Comparison of ENCODE assay signal across 11 cellular contexts in the genomic region with DNA sequence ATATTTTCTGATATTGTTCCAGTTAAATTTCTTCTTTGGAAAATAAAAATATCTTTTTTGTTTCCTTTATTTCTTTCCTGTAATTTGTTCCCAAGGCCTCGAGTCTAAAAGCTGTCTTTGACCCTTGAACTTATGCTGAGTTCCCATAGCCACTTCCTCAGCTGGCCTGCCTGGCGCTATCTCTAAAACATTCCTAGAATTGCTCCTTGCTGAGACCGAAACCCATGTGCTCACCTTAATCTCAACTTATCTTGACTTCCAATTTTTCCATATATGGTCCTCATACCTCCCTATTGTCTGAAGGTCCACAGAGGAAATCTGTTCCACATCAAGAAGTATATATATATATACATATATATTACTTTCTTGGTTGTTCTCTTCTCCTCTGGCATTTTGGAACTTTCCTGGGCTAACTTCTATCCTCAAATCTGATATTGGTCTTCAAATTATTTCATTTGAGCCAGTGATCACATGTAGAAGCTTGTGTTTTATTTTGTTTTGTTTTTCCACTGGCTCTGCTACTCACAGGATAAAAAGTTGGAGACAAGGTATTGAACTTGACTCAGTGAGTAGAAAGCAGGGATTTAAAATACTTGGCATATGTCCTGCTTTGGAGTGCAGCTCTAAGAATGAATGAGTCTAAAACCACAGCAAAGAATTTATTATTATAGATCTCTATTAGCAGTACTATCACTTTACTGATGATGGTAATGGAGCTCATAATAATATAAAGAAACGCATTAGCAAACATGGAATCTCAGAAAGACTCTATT. TPM values are rescaled to one million over a fixed set of nuclear protein-coding genes. Genes with fewer than 3 reads are reported as not detected.
DNase-seq lines count a peak whose midpoint lies in the region; ATAC-seq and TF ChIP-seq lines count a peak whose summit lies in the region.
"Had no signal": no experiment of that assay in that cellular context is flagged by ENCODE, and none has a peak within 500 bp of the region (broad histone marks: within the 10 kb centered on the region; RNA-seq: fewer than 3 reads in every experiment).

No MANE protein-coding gene starts in this region.

- H3K27ac Mint-ChIP-seq in CD14-positive monocyte: no peak overlapping the region

- H3K4me3 ChIP-seq in HUES48 (ENCODE audit: low read depth, low read length): no peak overlapping the region
- H3K4me3 ChIP-seq in choroid plexus epithelial cell (ENCODE audit: low read depth, low read length): no peak overlapping the region
- no peak overlapping the region for H3K4me3 ChIP-seq in liver (ENCODE audit: low read depth in 1 of 3, low read length in 3 of 3)

- no peak overlapping the region for H3K4me3 Mint-ChIP-seq in CD14-positive monocyte

- H3K36me3 Mint-ChIP-seq in CD14-positive monocyte: no peaks in the 10 kb centered on the region

- peaks cover 0 to 4% (median 1%) of the 10 kb centered on the region in 3 donors for H3K27me3 Mint-ChIP-seq in CD14-positive monocyte (ENCODE audit: low read depth in 3 of 3)

- intact Hi-C loops in CD14-positive monocyte (cut with micrococcal nuclease): no loop called here

- H3K9ac ChIP-seq in HUES48 (ENCODE audit: low read depth, low read length): no peak overlapping the region
- no peak overlapping the region for H3K9ac ChIP-seq in liver (ENCODE audit: low read depth in 1 of 2, low read length in 2 of 2)

- ATAC-seq in GM21360 (IDR thresholded peaks at IDR 0.05; ENCODE audit: unreplicated experiment): no peak

- H3K27me3 ChIP-seq in HUES48 (ENCODE audit: control insufficient read depth, insufficient read depth, low read length) (no peaks in the 10 kb centered on the region), liver (ENCODE audit: control insufficient read depth in 4 of 4, insufficient read depth in 4 of 4, low read length in 3 of 4) (no peaks in the 10 kb centered on the region)

- H3K9me3 Mint-ChIP-seq in CD14-positive monocyte: peaks cover 0 to 7% (median 2%) of the 10 kb centered on the region in 7 donors

- H3K9me3 ChIP-seq in HUES48 (ENCODE audit: control insufficient read depth, insufficient read depth, low read length) (no peaks in the 10 kb centered on the region), liver (ENCODE audit: control insufficient read depth in 4 of 4, low read length in 3 of 4) (no peaks in the 10 kb centered on the region)

- peak; percentile 29 for DNase-seq in 8988T
- DNase-seq in choroid plexus epithelial cell (ENCODE audit: low read depth): peak; percentile 97
- DNase-seq in CD14-positive monocyte (ENCODE audit: low spot score): no peak
- no peak for DNase-seq in SKM-1 treated with dmso at 0.1 percent for 144 hours (lab: John Stamatoyannopoulos, UW; ENCODE audit: unreplicated experiment)
- DNase-seq in NCI-H1105 treated with DMSO at 0.1 percent for 48 hours (lab: John Stamatoyannopoulos, UW): no peak
- DNase-seq: GOT3, NCI-H1092 treated with DMSO at 0.1 percent for 48 hours, NCI-H82 had no signal

- peaks cover 16% of the 10 kb centered on the region for H3K4me1 ChIP-seq in HUES48 (ENCODE audit: control insufficient read depth, insufficient read depth, low read length)
- H3K4me1 ChIP-seq in liver (ENCODE audit: control insufficient read depth in 4 of 4, insufficient read depth in 4 of 4, low read length in 3 of 4): peaks cover 4 to 19% (median 9%) of the 10 kb centered on the region in 4 donors

- H3K27ac ChIP-seq in HUES48 (ENCODE audit: low read depth, low read length) (peak overlapping the region; percentile 58), liver (ENCODE audit: low read depth in 1 of 2, low read length in 2 of 2) (peak overlapping the region in 1 of 2 donors; percentile 26)

- WGBS in liver: 57% methylated on average over 4 of the region's 4 CpGs

- TF ChIP-seq RAD21 in liver (IDR thresholded peaks at IDR 0.05): peak in 1 of 2 donors; percentile 25

- peak; percentile 15 for TF ChIP-seq CTCF in choroid plexus epithelial cell (conservative IDR thresholded peaks at IDR 0.05; ENCODE audit: low read depth, low read length)
- TF ChIP-seq CTCF in liver (IDR thresholded peaks at IDR 0.05; ENCODE audit: low read depth, low read length, missing input control): no peak
- no peak for TF ChIP-seq CTCF in CD14-positive monocyte (IDR thresholded peaks at IDR 0.05)

- H3K4me1 Mint-ChIP-seq in CD14-positive monocyte: peaks cover 7% of the 10 kb centered on the region

- H3K36me3 ChIP-seq in HUES48 (ENCODE audit: control insufficient read depth, insufficient read depth, low read length): no peaks in the 10 kb centered on the region
- H3K36me3 ChIP-seq in liver (ENCODE audit: control insufficient read depth in 4 of 4, insufficient read depth in 3 of 4, low read depth in 1 of 4, low read length in 3 of 4): no peaks in the 10 kb centered on the region

TF ChIP-seq in liver, 16 proteins besides CTCF, POLR2A, EP300 and RAD21:
- no peak for TF ChIP-seq EGR1 (IDR thresholded peaks at IDR 0.05; ENCODE audit: low read depth in 2 of 2)
- peak; percentile 24 to 35 for TF ChIP-seq RXRA (IDR thresholded peaks at IDR 0.05)
- peak; percentile 89 for TF ChIP-seq NR2F2 (IDR thresholded peaks at IDR 0.05)
- no peak for TF ChIP-seq FOXA2 (IDR thresholded peaks at IDR 0.05)
- peak; percentile 24 to 34 for TF ChIP-seq HNF4A (conservative IDR thresholded peaks at IDR 0.05)
- TF ChIP-seq SP1 (IDR thresholded peaks at IDR 0.05): peak; percentile 21

RNA-seq across cellular contexts. Expression of gene ENC1, which starts 45.2 kb away (rescaled TPM):
- total RNA-seq in liver: 10 to 100 TPM; 20.7 to 34.4 TPM
- polyA plus RNA-seq in liver: 1 to 10 TPM; 5.7 to 6.9 TPM
- polyA plus RNA-seq in CD14-positive monocyte: 1 to 10 TPM; 9.6 to 9.9 TPM

Comparison
In these comparisons a context has a peak if more than half of its experiments do, and no peak if none do; other contexts are left out.
1. DNase-seq: peak in 8988T (single experiment) and choroid plexus epithelial cell (single experiment); none in CD14-positive monocyte (single experiment), SKM-1 treated with dmso at 0.1 percent for 144 hours (single experiment) and NCI-H1105 treated with DMSO at 0.1 percent for 48 hours (single experiment).